ENCODE assay signal across 9 cellular contexts in genomic region chrX:131068945-131069719, GRCh38. TPM values are rescaled to one million over a fixed set of nuclear protein-coding genes. Genes with fewer than 3 reads are reported as not detected.
DNase-seq lines count a peak whose midpoint lies in the region; ATAC-seq, FAIRE-seq and TF ChIP-seq lines count a peak whose summit lies in the region.
"Had no signal": no experiment of that assay in that cellular context is flagged by ENCODE, and none has a peak within 500 bp of the region (broad histone marks: within the 10 kb centered on the region; RNA-seq: fewer than 3 reads in every experiment).

No MANE protein-coding gene starts in this region.

- H3K9ac ChIP-seq in endodermal cell (ENCODE audit: extremely low read depth, low read length, poor library complexity, severe bottlenecking), result no peak overlapping the region

- FAIRE-seq in GM12892 (lab: Jason Lieb, UNC), result peak; percentile 21

- no peaks in the 10 kb centered on the region for H3K9me3 ChIP-seq in AG04450 (ENCODE audit: control insufficient read depth, insufficient read depth, low read length)
- H3K9me3 ChIP-seq in endodermal cell (ENCODE audit: control insufficient read depth, low read length), result no peaks in the 10 kb centered on the region
- H3K9me3 ChIP-seq: adrenal gland had no signal

- peak; percentile 24; the same call in 1 of the 2 replicates for TF ChIP-seq CTCF in AG04450 (IDR thresholded peaks at IDR 0.05; ENCODE audit: low read depth, low read length)
- peak; percentile 60 for TF ChIP-seq CTCF in LNCaP clone FGC (IDR thresholded peaks at IDR 0.05; ENCODE audit: control insufficient read depth, extremely low read depth, insufficient read depth)
- peak; percentile 95 for TF ChIP-seq CTCF in endodermal cell (conservative IDR thresholded peaks at IDR 0.05)
- no peak for TF ChIP-seq CTCF in RWPE1 (conservative IDR thresholded peaks at IDR 0.05; ENCODE audit: low read depth)

- H3K4me1 Mint-ChIP-seq in endodermal cell, result peaks cover 15% of the 10 kb centered on the region

- H3K27me3 ChIP-seq in AG04450 (ENCODE audit: control insufficient read depth, insufficient read depth, low read length), result no peaks in the 10 kb centered on the region
- H3K27me3 ChIP-seq in endodermal cell (ENCODE audit: control insufficient read depth, insufficient read depth, low read length, poor library complexity, severe bottlenecking), result peaks cover 62% of the 10 kb centered on the region

- H3K36me3 ChIP-seq in endodermal cell (ENCODE audit: control insufficient read depth, insufficient read depth, low read length), result no peaks in the 10 kb centered on the region
- H3K36me3 ChIP-seq: adrenal gland had no signal

- no peak overlapping the region for H3K27ac Mint-ChIP-seq in endodermal cell

- H3K4me3 Mint-ChIP-seq in endodermal cell, result no peak overlapping the region

- H3K27me3 Mint-ChIP-seq in endodermal cell (ENCODE audit: insufficient read depth), result no peaks in the 10 kb centered on the region

- H3K4me3 ChIP-seq in AG04450 (ENCODE audit: low read depth, low read length), result no peak overlapping the region
- H3K4me3 ChIP-seq in LNCaP clone FGC (ENCODE audit: low read depth, low read length), result no peak overlapping the region
- H3K4me3 ChIP-seq in endodermal cell (ENCODE audit: low read length), result no peak overlapping the region
- H3K4me3 ChIP-seq: adrenal gland had no signal

- no peak for TF ChIP-seq POLR2A in GM12892 (IDR thresholded peaks at IDR 0.05; ENCODE audit: low read depth, low read length)

- H3K4me1 ChIP-seq in endodermal cell (ENCODE audit: control insufficient read depth, insufficient read depth, low read length), result no peaks in the 10 kb centered on the region
- H3K4me1 ChIP-seq: adrenal gland had no signal

- WGBS in endodermal cell (ENCODE audit: insufficient coverage in 1 of 2, insufficient read length in 1 of 2), 2 experiments, result 13% methylated on average over 25 of the region's 26 CpGs; no CpG with 5 or more reads in 1 of the 2 experiments

- H3K36me3 Mint-ChIP-seq in endodermal cell (ENCODE audit: low read depth), result no peaks in the 10 kb centered on the region

- CTCF ChIA-PET in AG04450 (lab: Charles Lee) (interaction anchor here (0.7 to 0.8 kb wide), 3 partner anchors 9 to 16 kb away, joined by 3 to 4 read pairs (median 3); no protein-coding TSS in a partner anchor), RWPE1 (lab: Yijun Ruan, JAX) (no interaction called here)

- H3K9me3 Mint-ChIP-seq in endodermal cell, result no peaks in the 10 kb centered on the region

- POLR2A ChIA-PET in AG04450 (lab: Yijun Ruan, JAX) (no interaction called here), RWPE1 (lab: Yijun Ruan, JAX; ENCODE audit: low non-redundant PET) (no interaction called here)

- DNase-seq in AG04450 (ENCODE audit: low read depth, low spot score) (no peak), GM12892 (ENCODE audit: insufficient read length) (peak; percentile 28), LNCaP clone FGC (ENCODE audit: low read depth) (no peak), endodermal cell (peak; percentile 93), putamen (ENCODE audit: low spot score) (peak; percentile 7), RWPE1 (ENCODE audit: low spot score) (no peak)
- no peak for DNase-seq in activated effector memory CD4-positive, alpha-beta T cell treated with Interleukin-2 at 50 U/mL for 16 hours

- H3K27ac ChIP-seq in AG04450 (ENCODE audit: low read depth, low read length) (no peak overlapping the region), endodermal cell (ENCODE audit: low read depth, low read length) (no peak overlapping the region), RWPE1 (no peak overlapping the region)
- H3K27ac ChIP-seq: adrenal gland had no signal

- no peak for ATAC-seq in GM19035 (IDR thresholded peaks at IDR 0.05; ENCODE audit: unreplicated experiment)

RNA-seq across cellular contexts. Expression of gene ARHGAP36, which starts 11.0 kb away (rescaled TPM):
- not detected in 2 replicates for polyA plus RNA-seq in AG04450 (2011; rRNA removed)
- not detected in 2 replicates for polyA minus RNA-seq in AG04450 (2011; rRNA and poly(A)+ RNA removed)
- not detected for polyA plus RNA-seq in GM12892 (2012; ENCODE audit: missing spikeins)
- total RNA-seq in endodermal cell, result under 1 TPM in 1 of 2 donors, not detected in 1; 0.24 TPM
- not detected for polyA plus RNA-seq in endodermal cell (2013, experiment 1 of 2)
- 0.25 TPM for polyA plus RNA-seq in endodermal cell (2013, experiment 2 of 2)

Comparison
In these comparisons a context has a peak if more than half of its experiments do, and no peak if none do; other contexts are left out.
1. DNase-seq: peak in GM12892 (single experiment), endodermal cell (single experiment) and putamen (single experiment); none in AG04450 (single experiment), LNCaP clone FGC (single experiment), RWPE1 (single experiment) and activated effector memory CD4-positive, alpha-beta T cell treated with Interleukin-2 at 50 U/mL for 16 hours (single experiment).